In the genomic region with DNA sequence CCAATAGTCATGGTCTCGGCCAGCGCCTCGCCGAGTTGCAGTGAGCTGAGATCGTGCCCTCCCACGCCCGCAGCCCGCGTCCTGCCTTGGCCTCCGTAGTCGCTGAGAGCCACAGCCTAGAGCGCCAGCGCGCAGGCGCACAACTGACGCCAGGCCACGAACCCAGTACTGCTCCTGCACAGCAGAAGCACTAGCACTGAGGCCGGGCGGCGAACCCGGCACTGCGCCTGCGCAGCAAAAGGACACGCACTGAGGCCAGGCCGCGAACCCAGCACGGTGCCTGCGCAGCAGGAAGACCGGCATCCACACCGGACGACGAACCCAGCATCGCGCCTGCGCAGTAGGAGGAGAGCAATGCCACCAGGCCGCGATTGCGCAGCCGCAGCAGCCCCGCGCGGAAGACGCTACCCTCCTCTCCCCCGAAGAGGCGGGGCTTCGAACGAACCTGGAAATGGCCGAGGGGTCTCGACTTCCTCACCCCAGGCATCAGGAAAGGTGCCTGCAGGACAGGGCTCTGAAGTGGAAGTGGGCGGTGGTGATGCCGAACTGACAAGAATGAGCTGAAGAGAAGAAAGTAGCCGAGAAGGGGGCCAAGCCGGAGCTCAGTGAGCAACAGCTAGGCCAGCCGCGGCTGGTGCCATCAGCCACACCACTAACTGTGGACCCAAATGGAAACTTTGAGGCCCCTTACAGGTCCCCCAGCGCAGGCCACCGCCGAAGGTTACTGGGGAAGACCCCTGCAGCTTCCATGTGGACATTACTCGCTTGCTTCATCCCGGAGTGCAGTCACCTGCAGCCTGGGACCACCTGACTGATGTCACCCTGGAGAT, we compare ENCODE assay signal across 2 cellular contexts.
TF ChIP-seq lines count a peak whose summit lies in the region.

No MANE protein-coding gene starts in this region.

TF ChIP-seq in HepG2, 621 proteins besides CTCF, POLR2A, EP300 and RAD21:
- TF ChIP-seq AGO2 (optimal IDR thresholded peaks at IDR 0.05; ENCODE audit: low read depth, low read length) (peak; percentile 66), HDAC6 (IDR thresholded peaks at IDR 0.05; ENCODE audit: low read depth, low read length) (no peak), CREB1 (IDR thresholded peaks at IDR 0.05) (no peak), CREB1 (CRISPR knock-in tag; IDR thresholded peaks at IDR 0.05) (no peak), LCORL (IDR thresholded peaks at IDR 0.05) (no peak), LCORL (CRISPR knock-in tag; IDR thresholded peaks at IDR 0.05) (0 out of 2 replicates have a peak, but pooled peaks have one; percentile 22), RBFOX2 (IDR thresholded peaks at IDR 0.05; ENCODE audit: low read depth, low read length) (peak; percentile 68)
- TF ChIP-seq, protein P1, sequence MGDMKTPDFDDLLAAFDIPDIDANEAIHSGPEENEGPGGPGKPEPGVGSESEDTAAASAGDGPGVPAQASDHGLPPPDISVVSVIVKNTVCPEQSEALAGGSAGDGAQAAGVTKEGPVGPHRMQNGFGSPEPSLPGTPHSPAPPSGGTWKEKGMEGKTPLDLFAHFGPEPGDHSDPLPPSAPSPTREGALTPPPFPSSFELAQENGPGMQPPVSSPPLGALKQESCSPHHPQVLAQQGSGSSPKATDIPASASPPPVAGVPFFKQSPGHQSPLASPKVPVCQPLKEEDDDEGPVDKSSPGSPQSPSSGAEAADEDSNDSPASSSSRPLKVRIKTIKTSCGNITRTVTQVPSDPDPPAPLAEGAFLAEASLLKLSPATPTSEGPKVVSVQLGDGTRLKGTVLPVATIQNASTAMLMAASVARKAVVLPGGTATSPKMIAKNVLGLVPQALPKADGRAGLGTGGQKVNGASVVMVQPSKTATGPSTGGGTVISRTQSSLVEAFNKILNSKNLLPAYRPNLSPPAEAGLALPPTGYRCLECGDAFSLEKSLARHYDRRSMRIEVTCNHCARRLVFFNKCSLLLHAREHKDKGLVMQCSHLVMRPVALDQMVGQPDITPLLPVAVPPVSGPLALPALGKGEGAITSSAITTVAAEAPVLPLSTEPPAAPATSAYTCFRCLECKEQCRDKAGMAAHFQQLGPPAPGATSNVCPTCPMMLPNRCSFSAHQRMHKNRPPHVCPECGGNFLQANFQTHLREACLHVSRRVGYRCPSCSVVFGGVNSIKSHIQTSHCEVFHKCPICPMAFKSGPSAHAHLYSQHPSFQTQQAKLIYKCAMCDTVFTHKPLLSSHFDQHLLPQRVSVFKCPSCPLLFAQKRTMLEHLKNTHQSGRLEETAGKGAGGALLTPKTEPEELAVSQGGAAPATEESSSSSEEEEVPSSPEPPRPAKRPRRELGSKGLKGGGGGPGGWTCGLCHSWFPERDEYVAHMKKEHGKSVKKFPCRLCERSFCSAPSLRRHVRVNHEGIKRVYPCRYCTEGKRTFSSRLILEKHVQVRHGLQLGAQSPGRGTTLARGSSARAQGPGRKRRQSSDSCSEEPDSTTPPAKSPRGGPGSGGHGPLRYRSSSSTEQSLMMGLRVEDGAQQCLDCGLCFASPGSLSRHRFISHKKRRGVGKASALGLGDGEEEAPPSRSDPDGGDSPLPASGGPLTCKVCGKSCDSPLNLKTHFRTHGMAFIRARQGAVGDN (CRISPR knock-in tag; IDR thresholded peaks at IDR 0.05) = peak; percentile 15; the same call in 1 of the 2 replicates

TF ChIP-seq in SK-N-SH, 30 proteins besides CTCF, POLR2A, EP300 and RAD21:
- TF ChIP-seq FOSL2 (IDR thresholded peaks at IDR 0.05; ENCODE audit: borderline replicate concordance, low read depth) (no peak), ELF1 (IDR thresholded peaks at IDR 0.05) (no peak), NRF1 (IDR thresholded peaks at IDR 0.05; ENCODE audit: low read depth, low read length) (no peak), EZH2phosphoT487 (IDR thresholded peaks at IDR 0.05; ENCODE audit: borderline replicate concordance, low read depth) (no peak), GATA2 (CRISPR knock-in tag; IDR thresholded peaks at IDR 0.05) (no peak), NFIC (IDR thresholded peaks at IDR 0.05; ENCODE audit: borderline replicate concordance) (no peak), SIN3A (IDR thresholded peaks at IDR 0.05; ENCODE audit: borderline replicate concordance, low read depth, low read length) (no peak), SMC3 (IDR thresholded peaks at IDR 0.05; ENCODE audit: low read depth, low read length) (no peak), RCOR1 (IDR thresholded peaks at IDR 0.05; ENCODE audit: low read length) (no peak), RXRA (IDR thresholded peaks at IDR 0.05; ENCODE audit: borderline replicate concordance, low read depth) (no peak), JUND (IDR thresholded peaks at IDR 0.05) (no peak), RFX5 (IDR thresholded peaks at IDR 0.05; ENCODE audit: low read length) (no peak), FOXM1 (IDR thresholded peaks at IDR 0.05; ENCODE audit: low read depth) (no peak), TAF1 (IDR thresholded peaks at IDR 0.05; ENCODE audit: borderline replicate concordance, low read depth, low read length) (no peak), YY1 (IDR thresholded peaks at IDR 0.05; ENCODE audit: low read depth) (no peak), ZBTB33 (IDR thresholded peaks at IDR 0.05; ENCODE audit: borderline replicate concordance, low read depth) (no peak), TEAD4 (IDR thresholded peaks at IDR 0.05; ENCODE audit: borderline replicate concordance, insufficient read depth) (no peak), CHD2 (IDR thresholded peaks at IDR 0.05; ENCODE audit: low read length, partially characterized antibody) (no peak)
- TF ChIP-seq, protein P2, sequence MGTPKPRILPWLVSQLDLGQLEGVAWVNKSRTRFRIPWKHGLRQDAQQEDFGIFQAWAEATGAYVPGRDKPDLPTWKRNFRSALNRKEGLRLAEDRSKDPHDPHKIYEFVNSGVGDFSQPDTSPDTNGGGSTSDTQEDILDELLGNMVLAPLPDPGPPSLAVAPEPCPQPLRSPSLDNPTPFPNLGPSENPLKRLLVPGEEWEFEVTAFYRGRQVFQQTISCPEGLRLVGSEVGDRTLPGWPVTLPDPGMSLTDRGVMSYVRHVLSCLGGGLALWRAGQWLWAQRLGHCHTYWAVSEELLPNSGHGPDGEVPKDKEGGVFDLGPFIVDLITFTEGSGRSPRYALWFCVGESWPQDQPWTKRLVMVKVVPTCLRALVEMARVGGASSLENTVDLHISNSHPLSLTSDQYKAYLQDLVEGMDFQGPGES (IDR thresholded peaks at IDR 0.05; ENCODE audit: low read depth, low read length) = no peak
- TF ChIP-seq, protein P3, sequence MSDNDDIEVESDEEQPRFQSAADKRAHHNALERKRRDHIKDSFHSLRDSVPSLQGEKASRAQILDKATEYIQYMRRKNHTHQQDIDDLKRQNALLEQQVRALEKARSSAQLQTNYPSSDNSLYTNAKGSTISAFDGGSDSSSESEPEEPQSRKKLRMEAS (IDR thresholded peaks at IDR 0.05; ENCODE audit: low read depth) = no peak
